Comparison of ENCODE assay signal across 9 cellular contexts in the genomic region with DNA sequence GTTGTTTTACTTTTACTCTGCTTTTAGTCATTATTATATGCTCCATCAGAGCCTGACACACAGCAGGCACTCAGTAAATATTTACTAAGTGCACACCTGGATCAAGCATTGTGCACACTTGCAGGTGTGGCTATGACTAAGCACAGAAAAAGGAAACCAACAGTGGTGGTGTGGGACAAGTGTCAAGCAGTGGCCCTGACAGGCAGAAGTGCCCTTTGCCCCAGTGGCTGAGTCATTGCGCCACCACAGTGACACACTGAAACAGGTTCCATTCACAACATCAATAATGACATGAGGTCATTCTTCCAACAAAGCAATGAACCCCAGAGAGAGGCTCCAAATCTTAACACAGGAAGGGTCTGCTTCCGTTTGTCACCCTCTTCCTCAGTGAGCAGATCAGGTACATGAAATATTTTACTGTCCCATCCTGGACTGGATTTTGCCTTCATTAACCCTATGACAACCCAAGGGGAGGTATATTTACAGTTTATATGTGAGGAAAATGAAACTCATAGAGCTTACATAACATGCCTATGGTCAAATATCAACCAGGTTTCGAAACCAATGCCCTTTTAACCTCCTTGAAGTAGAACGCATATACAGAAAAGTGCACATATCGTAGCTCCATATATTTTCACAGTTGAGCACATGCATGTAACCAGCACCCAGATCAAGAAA.
DNase-seq lines count a peak whose midpoint lies in the region; ATAC-seq and TF ChIP-seq lines count a peak whose summit lies in the region.
"Had no signal": no experiment of that assay in that cellular context is flagged by ENCODE, and none has a peak within 500 bp of the region (broad histone marks: within the 10 kb centered on the region; RNA-seq: fewer than 3 reads in every experiment).

No MANE protein-coding gene starts in this region.

- peaks cover 8% of the 10 kb centered on the region for H3K4me1 ChIP-seq in ectodermal cell (ENCODE audit: control insufficient read depth, insufficient read depth, low read length)

- H3K27ac ChIP-seq in ectodermal cell (ENCODE audit: insufficient read depth, low read depth, low read length, poor library complexity, severe bottlenecking), result peak overlapping the region; percentile 3

- ATAC-seq in GM19372 (IDR thresholded peaks at IDR 0.05; ENCODE audit: low read depth, unreplicated experiment) (peak; percentile 88), HG03342 (IDR thresholded peaks at IDR 0.05; ENCODE audit: unreplicated experiment) (peak; percentile 97)

- H3K36me3 Mint-ChIP-seq in Calu3 (ENCODE audit: insufficient read depth, unreplicated experiment), result peaks cover 12% of the 10 kb centered on the region
- H3K36me3 Mint-ChIP-seq in mesothelial cell of epicardium, result peaks cover 3% of the 10 kb centered on the region
- H3K36me3 Mint-ChIP-seq: activated naive CD4-positive, alpha-beta T cell treated with anti-CD3 and anti-CD28 coated beads, Interleukin-2, amount 50 U/mL, for 24 hours had no signal

- H3K9me3 ChIP-seq in ectodermal cell (ENCODE audit: control insufficient read depth, low read length), result no peaks in the 10 kb centered on the region

- H3K4me3 Mint-ChIP-seq in Calu3 (ENCODE audit: low read depth, unreplicated experiment), result peak overlapping the region; percentile 36
- no peak overlapping the region for H3K4me3 Mint-ChIP-seq in mesothelial cell of epicardium
- H3K4me3 Mint-ChIP-seq: activated naive CD4-positive, alpha-beta T cell treated with anti-CD3 and anti-CD28 coated beads, Interleukin-2, amount 50 U/mL, for 24 hours had no signal

- intact Hi-C loops in Calu3 (cut with micrococcal nuclease; ENCODE audit: unreplicated experiment), result loop anchor here (2.0 to 5.0 kb wide), 4 partner anchors 19 to 131 kb away; no protein-coding TSS in a partner anchor

- no peaks in the 10 kb centered on the region for H3K27me3 ChIP-seq in ectodermal cell (ENCODE audit: control insufficient read depth, insufficient read depth, low read length, poor library complexity, severe bottlenecking)

- peak overlapping the region; percentile 72 for H3K27ac Mint-ChIP-seq in Calu3 (ENCODE audit: unreplicated experiment)
- H3K27ac Mint-ChIP-seq in mesothelial cell of epicardium, result no peak overlapping the region
- H3K27ac Mint-ChIP-seq: activated naive CD4-positive, alpha-beta T cell treated with anti-CD3 and anti-CD28 coated beads, Interleukin-2, amount 50 U/mL, for 24 hours had no signal

- TF ChIP-seq CTCF in Calu3 (IDR thresholded peaks at IDR 0.05; ENCODE audit: unreplicated experiment), result no peak
- TF ChIP-seq CTCF in mesothelial cell of epicardium (IDR thresholded peaks at IDR 0.05; ENCODE audit: unreplicated experiment), result no peak

- peaks cover 42% of the 10 kb centered on the region for H3K4me1 Mint-ChIP-seq in Calu3 (ENCODE audit: low read depth, unreplicated experiment)
- H3K4me1 Mint-ChIP-seq in mesothelial cell of epicardium, result peaks cover 11% of the 10 kb centered on the region
- H3K4me1 Mint-ChIP-seq: activated naive CD4-positive, alpha-beta T cell treated with anti-CD3 and anti-CD28 coated beads, Interleukin-2, amount 50 U/mL, for 24 hours had no signal

- 89 to 90% methylated on average over 5 of the region's 5 CpGs for WGBS in ectodermal cell, 2 experiments

- CTCF ChIA-PET in Calu3 (lab: Charles Lee), result interaction anchor here (0.6 kb wide), 1 partner anchor 133 kb away, joined by 3 read pairs; no protein-coding TSS in a partner anchor

- DNase-seq in Calu3 (peak; percentile 93), OCI-M1 (lab: John Stamatoyannopoulos, UW) (peak; percentile 73), NCI-H526 treated with DMSO at 0.1 percent for 48 hours (lab: John Stamatoyannopoulos, UW) (no peak), mesothelial cell of epicardium (ENCODE audit: low spot score in 2 of 2, unreplicated experiment in 2 of 2) (no peak)
- DNase-seq in stimulated activated CD4-positive, alpha-beta T cell treated with anti-CD3 and anti-CD28 coated beads, Interleukin-2, amount 100 ng/mL, for 24 hours, result peak; percentile 18 to 36

- BruUV-seq in Calu3 (replicated peaks; lab: Mats Ljungman, UMichigan), result no TSS peak

- no peaks in the 10 kb centered on the region for H3K9me3 Mint-ChIP-seq in Calu3 (ENCODE audit: low read depth, unreplicated experiment)
- H3K9me3 Mint-ChIP-seq in mesothelial cell of epicardium, result no peaks in the 10 kb centered on the region
- H3K9me3 Mint-ChIP-seq: activated naive CD4-positive, alpha-beta T cell treated with anti-CD3 and anti-CD28 coated beads, Interleukin-2, amount 50 U/mL, for 24 hours had no signal

- H3K27me3 Mint-ChIP-seq in Calu3 (ENCODE audit: unreplicated experiment) (no peaks in the 10 kb centered on the region), mesothelial cell of epicardium (ENCODE audit: low read depth) (no peaks in the 10 kb centered on the region)
- H3K27me3 Mint-ChIP-seq: activated naive CD4-positive, alpha-beta T cell treated with anti-CD3 and anti-CD28 coated beads, Interleukin-2, amount 50 U/mL, for 24 hours had no signal

- no peak overlapping the region for H3K4me3 ChIP-seq in ectodermal cell (ENCODE audit: insufficient read depth, low read depth, low read length)

- no peaks in the 10 kb centered on the region for H3K36me3 ChIP-seq in ectodermal cell (ENCODE audit: control insufficient read depth, insufficient read depth, low read length)

Comparison
In these comparisons a context has a peak if more than half of its experiments do, and no peak if none do; other contexts are left out.
1. DNase-seq: peak in Calu3 (single experiment), OCI-M1 (single experiment) and stimulated activated CD4-positive, alpha-beta T cell treated with anti-CD3 and anti-CD28 coated beads, Interleukin-2, amount 100 ng/mL, for 24 hours (2 of 2); none in NCI-H526 treated with DMSO at 0.1 percent for 48 hours (single experiment) and mesothelial cell of epicardium (0 of 2).